ENCODE assay signal across 12 cellular contexts in the genomic region with DNA sequence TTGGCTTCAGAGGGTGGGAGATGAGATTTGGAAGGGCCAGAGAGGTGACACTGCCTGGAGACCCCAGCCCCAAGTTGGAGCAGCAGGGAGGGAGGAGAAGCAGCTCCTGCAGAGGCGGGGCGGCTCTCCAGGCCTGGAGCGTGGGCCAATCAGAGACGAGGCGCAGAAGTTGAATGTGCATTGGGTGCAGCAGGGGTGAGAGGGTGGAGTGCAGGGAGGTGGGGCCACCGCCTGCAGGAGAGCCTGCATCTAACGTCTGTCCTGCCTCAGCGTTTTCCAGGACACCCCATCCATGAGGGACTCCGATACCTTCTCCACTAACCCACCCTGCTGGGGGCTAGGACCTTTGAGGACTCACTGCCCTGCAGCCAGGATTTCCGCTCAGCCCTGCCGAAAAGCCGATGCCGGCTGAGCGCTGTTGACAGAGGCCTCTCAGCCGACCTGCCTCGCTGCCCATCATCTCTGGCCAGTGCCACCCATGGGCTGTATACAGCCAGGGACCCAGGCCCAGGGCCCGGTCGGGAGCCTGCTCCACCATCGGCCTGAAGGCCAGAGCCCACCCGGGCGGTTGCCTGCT.
DNase-seq lines count a peak whose midpoint lies in the region; ATAC-seq lines count a peak whose summit lies in the region.
"Had no signal": no experiment of that assay in that cellular context is flagged by ENCODE, and none has a peak within 500 bp of the region (broad histone marks: within the 10 kb centered on the region; RNA-seq: fewer than 3 reads in every experiment).

No MANE protein-coding gene starts in this region.

- CTCF ChIA-PET in activated CD8-positive, alpha-beta memory T cell treated with anti-CD3 and anti-CD28 coated beads, Interleukin-2, amount 10 ng/mL, durations not matched to agents 7 days and 5 days (lab: Charles Lee), result no interaction called here

- peaks cover 25% of the 10 kb centered on the region for H3K4me1 ChIP-seq in NT2/D1 (ENCODE audit: insufficient read depth, insufficient read length)

- peaks cover 4% of the 10 kb centered on the region for H3K27me3 ChIP-seq in NT2/D1 (ENCODE audit: insufficient read depth, insufficient read length)

- DNase-seq in activated CD8-positive, alpha-beta memory T cell treated with anti-CD3 and anti-CD28 coated beads, Interleukin-2, amount 10 ng/mL, durations not matched to agents 7 days and 5 days, result no peak
- DNase-seq in activated CD8-positive, alpha-beta memory T cell treated with anti-CD3 and anti-CD28 coated beads, Interleukin-2, amount 50 U/mL, for 4 hours, result no peak
- DNase-seq in NT2/D1 (ENCODE audit: low read depth, low spot score) (no peak), retina (peak; percentile 73), ureter (ENCODE audit: low spot score) (no peak), NCI-H226 (no peak)
- no peak for DNase-seq in stimulated activated naive CD4-positive, alpha-beta T cell treated with Interleukin-2 at 50 U/mL for 16 hours (lab: John Stamatoyannopoulos, UW)
- DNase-seq: amygdala had no signal

- H3K4me3 Mint-ChIP-seq in activated CD8-positive, alpha-beta memory T cell treated with anti-CD3 and anti-CD28 coated beads, Interleukin-2, amount 10 ng/mL, durations not matched to agents 7 days and 5 days, result no peak overlapping the region

- no peak overlapping the region for H3K27ac Mint-ChIP-seq in activated CD8-positive, alpha-beta memory T cell treated with anti-CD3 and anti-CD28 coated beads, Interleukin-2, amount 10 ng/mL, durations not matched to agents 7 days and 5 days

- H3K36me3 Mint-ChIP-seq in activated CD8-positive, alpha-beta memory T cell treated with anti-CD3 and anti-CD28 coated beads, Interleukin-2, amount 10 ng/mL, durations not matched to agents 7 days and 5 days, result no peaks in the 10 kb centered on the region

- H3K9me3 Mint-ChIP-seq in activated CD8-positive, alpha-beta memory T cell treated with anti-CD3 and anti-CD28 coated beads, Interleukin-2, amount 10 ng/mL, durations not matched to agents 7 days and 5 days (ENCODE audit: low read depth), result no peaks in the 10 kb centered on the region

- peak overlapping the region; percentile 49 for H3K4me3 ChIP-seq in NT2/D1 (ENCODE audit: insufficient read length, low read depth)
- H3K4me3 ChIP-seq: BLaER1 treated with 17β-estradiol and CSF1 and Interleukin-3, amounts not matched to agents 10 nM and 100 nM; GM12878; skin epidermis had no signal

- H3K4me1 Mint-ChIP-seq in activated CD8-positive, alpha-beta memory T cell treated with anti-CD3 and anti-CD28 coated beads, Interleukin-2, amount 10 ng/mL, durations not matched to agents 7 days and 5 days, result no peaks in the 10 kb centered on the region

- H3K36me3 ChIP-seq in NT2/D1 (ENCODE audit: insufficient read depth, insufficient read length, low read length), result no peaks in the 10 kb centered on the region
- H3K36me3 ChIP-seq: BLaER1 treated with 17β-estradiol and CSF1 and Interleukin-3, amounts not matched to agents 10 nM and 100 nM had no signal

- H3K9me3 ChIP-seq in NT2/D1 (ENCODE audit: insufficient read depth, low read length), result no peaks in the 10 kb centered on the region
- H3K9me3 ChIP-seq: BLaER1 treated with 17β-estradiol and CSF1 and Interleukin-3, amounts not matched to agents 10 nM and 100 nM had no signal

- peaks cover 24% of the 10 kb centered on the region for H3K27me3 Mint-ChIP-seq in activated CD8-positive, alpha-beta memory T cell treated with anti-CD3 and anti-CD28 coated beads, Interleukin-2, amount 10 ng/mL, durations not matched to agents 7 days and 5 days

- peak overlapping the region; percentile 83 for H3K9ac ChIP-seq in NT2/D1 (ENCODE audit: insufficient read length, low read depth)
- H3K9ac ChIP-seq: BLaER1 treated with 17β-estradiol and CSF1 and Interleukin-3, amounts not matched to agents 10 nM and 100 nM had no signal

- peak; percentile 30 for ATAC-seq in activated CD8-positive, alpha-beta memory T cell treated with anti-CD3 and anti-CD28 coated beads, Interleukin-2, amount 10 ng/mL, durations not matched to agents 7 days and 5 days
- ATAC-seq in esophagus mucosa, result peak; percentile 42
- ATAC-seq: GM12878 had no signal
